In the genomic region with DNA sequence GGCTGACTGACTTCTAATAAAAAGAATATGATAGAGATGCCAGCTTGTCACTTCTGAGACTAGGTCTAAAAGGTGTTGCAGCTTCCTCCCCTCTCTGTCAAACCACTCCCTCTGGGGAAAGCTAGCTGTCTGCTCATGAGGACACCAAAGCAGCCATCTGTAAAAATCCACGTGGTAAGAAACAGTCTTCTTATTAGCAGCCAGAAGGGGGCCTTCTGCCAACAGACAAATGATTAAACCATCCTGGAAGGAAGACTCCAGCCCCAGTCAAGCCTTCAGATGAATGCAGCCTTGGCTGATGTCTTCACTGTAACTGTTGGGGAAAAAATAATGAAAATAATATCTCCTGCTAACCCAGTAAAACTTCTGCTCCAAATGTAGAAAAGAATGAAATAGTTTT, we compare ENCODE assay signal across 1 cellular context.
A peak's percentile ranks its signal among the peaks of the same experiment; 100 is the strongest.
TF ChIP-seq lines count a peak whose summit lies in the region.

No MANE protein-coding gene starts in this region.

TF ChIP-seq in K562, 482 proteins besides CTCF, POLR2A, EP300 and RAD21 (continued from another document and continues in another):
- TF ChIP-seq, protein P1, sequence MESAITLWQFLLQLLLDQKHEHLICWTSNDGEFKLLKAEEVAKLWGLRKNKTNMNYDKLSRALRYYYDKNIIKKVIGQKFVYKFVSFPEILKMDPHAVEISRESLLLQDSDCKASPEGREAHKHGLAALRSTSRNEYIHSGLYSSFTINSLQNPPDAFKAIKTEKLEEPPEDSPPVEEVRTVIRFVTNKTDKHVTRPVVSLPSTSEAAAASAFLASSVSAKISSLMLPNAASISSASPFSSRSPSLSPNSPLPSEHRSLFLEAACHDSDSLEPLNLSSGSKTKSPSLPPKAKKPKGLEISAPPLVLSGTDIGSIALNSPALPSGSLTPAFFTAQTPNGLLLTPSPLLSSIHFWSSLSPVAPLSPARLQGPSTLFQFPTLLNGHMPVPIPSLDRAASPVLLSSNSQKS (CRISPR knock-in tag; IDR thresholded peaks at IDR 0.05): no peak
- TF ChIP-seq ZNF398 (CRISPR knock-in tag; IDR thresholded peaks at IDR 0.05) (no peak), E2F1 (CRISPR knock-in tag; IDR thresholded peaks at IDR 0.05) (no peak), NFYB (IDR thresholded peaks at IDR 0.05; ENCODE audit: extremely low read depth, insufficient read length) (no peak), PHB (CRISPR knock-in tag; IDR thresholded peaks at IDR 0.05) (no peak), BRF1 (IDR thresholded peaks at IDR 0.05; ENCODE audit: borderline replicate concordance, extremely low read depth, insufficient read length) (no peak), ZBTB8A (IDR thresholded peaks at IDR 0.05; ENCODE audit: partially characterized antibody) (no peak), ZC3H8 (IDR thresholded peaks at IDR 0.05) (no peak), GTF2A2 (tag; IDR thresholded peaks at IDR 0.05) (no peak), E2F3 (CRISPR knock-in tag; IDR thresholded peaks at IDR 0.05) (no peak), RCOR1 (IDR thresholded peaks at IDR 0.05; ENCODE audit: borderline replicate concordance in 1 of 2, low read depth in 2 of 2, low read length in 2 of 2) (no peak), IRF1 (CRISPR knock-in tag; IDR thresholded peaks at IDR 0.05; ENCODE audit: borderline replicate concordance) (no peak), ZNF444 (CRISPR knock-in tag; IDR thresholded peaks at IDR 0.05) (no peak), ZFX (CRISPR knock-in tag; IDR thresholded peaks at IDR 0.05) (no peak), POLR3A (IDR thresholded peaks at IDR 0.05; ENCODE audit: borderline replicate concordance, extremely low read depth, insufficient read depth, insufficient read length) (no peak), RNF2 (IDR thresholded peaks at IDR 0.05) (no peak), HDAC2 (IDR thresholded peaks at IDR 0.05) (no peak), MYC (IDR thresholded peaks at IDR 0.05; ENCODE audit: low read depth, low read length) (peak; percentile 38; the same call in 1 of the 2 replicates), MYC (CRISPR knock-in tag; IDR thresholded peaks at IDR 0.05; ENCODE audit: borderline replicate concordance, low read depth) (no peak), GTF2F1 (IDR thresholded peaks at IDR 0.05; ENCODE audit: low read depth, low read length) (no peak), ZZZ3 (IDR thresholded peaks at IDR 0.05) (no peak), ZNF766 (CRISPR knock-in tag; conservative IDR thresholded peaks at IDR 0.05) (no peak), NBN (IDR thresholded peaks at IDR 0.05; ENCODE audit: low read depth) (no peak), YY1 (IDR thresholded peaks at IDR 0.05; ENCODE audit: borderline replicate concordance in 1 of 3, control insufficient read depth in 1 of 3, extremely low read depth in 1 of 3, insufficient read depth in 3 of 3, insufficient read length in 1 of 3, insufficient replicate concordance in 2 of 3, low read depth in 1 of 3, low read length in 2 of 3) (peak in 1 of 3 experiments; percentile 24), MAZ (CRISPR knock-in tag; conservative IDR thresholded peaks at IDR 0.05 in 1 of 2, IDR thresholded peaks at IDR 0.05 in 1 of 2) (no peak), RBM25 (IDR thresholded peaks at IDR 0.05; ENCODE audit: low read depth, low read length, severe bottlenecking) (peak; percentile 7), PCBP2 (IDR thresholded peaks at IDR 0.05; ENCODE audit: low read depth, low read length, poor library complexity, severe bottlenecking) (no peak), L3MBTL2 (IDR thresholded peaks at IDR 0.05) (no peak), ZBTB1 (CRISPR knock-in tag; IDR thresholded peaks at IDR 0.05; ENCODE audit: borderline replicate concordance, low read depth) (no peak), ATF1 (CRISPR knock-in tag; IDR thresholded peaks at IDR 0.05) (no peak), ATF1 (tag; IDR thresholded peaks at IDR 0.05) (no peak), SAP30 (IDR thresholded peaks at IDR 0.05; ENCODE audit: borderline replicate concordance, insufficient read depth, low read depth, low read length, poor library complexity, severe bottlenecking) (no peak), ZNF511 (CRISPR knock-in tag; IDR thresholded peaks at IDR 0.05) (no peak), ESRRA (IDR thresholded peaks at IDR 0.05; ENCODE audit: borderline replicate concordance, low read depth) (no peak)
- TF ChIP-seq, protein P2, sequence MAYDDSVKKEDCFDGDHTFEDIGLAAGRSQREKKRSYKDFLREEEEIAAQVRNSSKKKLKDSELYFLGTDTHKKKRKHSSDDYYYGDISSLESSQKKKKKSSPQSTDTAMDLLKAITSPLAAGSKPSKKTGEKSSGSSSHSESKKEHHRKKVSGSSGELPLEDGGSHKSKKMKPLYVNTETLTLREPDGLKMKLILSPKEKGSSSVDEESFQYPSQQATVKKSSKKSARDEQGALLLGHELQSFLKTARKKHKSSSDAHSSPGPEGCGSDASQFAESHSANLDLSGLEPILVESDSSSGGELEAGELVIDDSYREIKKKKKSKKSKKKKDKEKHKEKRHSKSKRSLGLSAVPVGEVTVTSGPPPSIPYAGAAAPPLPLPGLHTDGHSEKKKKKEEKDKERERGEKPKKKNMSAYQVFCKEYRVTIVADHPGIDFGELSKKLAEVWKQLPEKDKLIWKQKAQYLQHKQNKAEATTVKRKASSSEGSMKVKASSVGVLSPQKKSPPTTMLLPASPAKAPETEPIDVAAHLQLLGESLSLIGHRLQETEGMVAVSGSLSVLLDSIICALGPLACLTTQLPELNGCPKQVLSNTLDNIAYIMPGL (CRISPR knock-in tag; IDR thresholded peaks at IDR 0.05): no peak
- TF ChIP-seq, protein P3, sequence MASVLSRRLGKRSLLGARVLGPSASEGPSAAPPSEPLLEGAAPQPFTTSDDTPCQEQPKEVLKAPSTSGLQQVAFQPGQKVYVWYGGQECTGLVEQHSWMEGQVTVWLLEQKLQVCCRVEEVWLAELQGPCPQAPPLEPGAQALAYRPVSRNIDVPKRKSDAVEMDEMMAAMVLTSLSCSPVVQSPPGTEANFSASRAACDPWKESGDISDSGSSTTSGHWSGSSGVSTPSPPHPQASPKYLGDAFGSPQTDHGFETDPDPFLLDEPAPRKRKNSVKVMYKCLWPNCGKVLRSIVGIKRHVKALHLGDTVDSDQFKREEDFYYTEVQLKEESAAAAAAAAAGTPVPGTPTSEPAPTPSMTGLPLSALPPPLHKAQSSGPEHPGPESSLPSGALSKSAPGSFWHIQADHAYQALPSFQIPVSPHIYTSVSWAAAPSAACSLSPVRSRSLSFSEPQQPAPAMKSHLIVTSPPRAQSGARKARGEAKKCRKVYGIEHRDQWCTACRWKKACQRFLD (CRISPR knock-in tag; IDR thresholded peaks at IDR 0.05): no peak
- TF ChIP-seq, protein P4, sequence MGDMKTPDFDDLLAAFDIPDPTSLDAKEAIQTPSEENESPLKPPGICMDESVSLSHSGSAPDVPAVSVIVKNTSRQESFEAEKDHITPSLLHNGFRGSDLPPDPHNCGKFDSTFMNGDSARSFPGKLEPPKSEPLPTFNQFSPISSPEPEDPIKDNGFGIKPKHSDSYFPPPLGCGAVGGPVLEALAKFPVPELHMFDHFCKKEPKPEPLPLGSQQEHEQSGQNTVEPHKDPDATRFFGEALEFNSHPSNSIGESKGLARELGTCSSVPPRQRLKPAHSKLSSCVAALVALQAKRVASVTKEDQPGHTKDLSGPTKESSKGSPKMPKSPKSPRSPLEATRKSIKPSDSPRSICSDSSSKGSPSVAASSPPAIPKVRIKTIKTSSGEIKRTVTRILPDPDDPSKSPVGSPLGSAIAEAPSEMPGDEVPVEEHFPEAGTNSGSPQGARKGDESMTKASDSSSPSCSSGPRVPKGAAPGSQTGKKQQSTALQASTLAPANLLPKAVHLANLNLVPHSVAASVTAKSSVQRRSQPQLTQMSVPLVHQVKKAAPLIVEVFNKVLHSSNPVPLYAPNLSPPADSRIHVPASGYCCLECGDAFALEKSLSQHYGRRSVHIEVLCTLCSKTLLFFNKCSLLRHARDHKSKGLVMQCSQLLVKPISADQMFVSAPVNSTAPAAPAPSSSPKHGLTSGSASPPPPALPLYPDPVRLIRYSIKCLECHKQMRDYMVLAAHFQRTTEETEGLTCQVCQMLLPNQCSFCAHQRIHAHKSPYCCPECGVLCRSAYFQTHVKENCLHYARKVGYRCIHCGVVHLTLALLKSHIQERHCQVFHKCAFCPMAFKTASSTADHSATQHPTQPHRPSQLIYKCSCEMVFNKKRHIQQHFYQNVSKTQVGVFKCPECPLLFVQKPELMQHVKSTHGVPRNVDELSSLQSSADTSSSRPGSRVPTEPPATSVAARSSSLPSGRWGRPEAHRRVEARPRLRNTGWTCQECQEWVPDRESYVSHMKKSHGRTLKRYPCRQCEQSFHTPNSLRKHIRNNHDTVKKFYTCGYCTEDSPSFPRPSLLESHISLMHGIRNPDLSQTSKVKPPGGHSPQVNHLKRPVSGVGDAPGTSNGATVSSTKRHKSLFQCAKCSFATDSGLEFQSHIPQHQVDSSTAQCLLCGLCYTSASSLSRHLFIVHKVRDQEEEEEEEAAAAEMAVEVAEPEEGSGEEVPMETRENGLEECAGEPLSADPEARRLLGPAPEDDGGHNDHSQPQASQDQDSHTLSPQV (IDR thresholded peaks at IDR 0.05): no peak
- TF ChIP-seq, protein P5, sequence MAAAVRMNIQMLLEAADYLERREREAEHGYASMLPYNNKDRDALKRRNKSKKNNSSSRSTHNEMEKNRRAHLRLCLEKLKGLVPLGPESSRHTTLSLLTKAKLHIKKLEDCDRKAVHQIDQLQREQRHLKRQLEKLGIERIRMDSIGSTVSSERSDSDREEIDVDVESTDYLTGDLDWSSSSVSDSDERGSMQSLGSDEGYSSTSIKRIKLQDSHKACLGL (CRISPR knock-in tag; IDR thresholded peaks at IDR 0.05; ENCODE audit: borderline replicate concordance, poor library complexity, severe bottlenecking): no peak
- TF ChIP-seq, protein P6, sequence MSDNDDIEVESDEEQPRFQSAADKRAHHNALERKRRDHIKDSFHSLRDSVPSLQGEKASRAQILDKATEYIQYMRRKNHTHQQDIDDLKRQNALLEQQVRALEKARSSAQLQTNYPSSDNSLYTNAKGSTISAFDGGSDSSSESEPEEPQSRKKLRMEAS (CRISPR knock-in tag; IDR thresholded peaks at IDR 0.05): 0 out of 2 replicates have a peak, but pooled peaks have one; percentile 53
- TF ChIP-seq, protein P7, sequence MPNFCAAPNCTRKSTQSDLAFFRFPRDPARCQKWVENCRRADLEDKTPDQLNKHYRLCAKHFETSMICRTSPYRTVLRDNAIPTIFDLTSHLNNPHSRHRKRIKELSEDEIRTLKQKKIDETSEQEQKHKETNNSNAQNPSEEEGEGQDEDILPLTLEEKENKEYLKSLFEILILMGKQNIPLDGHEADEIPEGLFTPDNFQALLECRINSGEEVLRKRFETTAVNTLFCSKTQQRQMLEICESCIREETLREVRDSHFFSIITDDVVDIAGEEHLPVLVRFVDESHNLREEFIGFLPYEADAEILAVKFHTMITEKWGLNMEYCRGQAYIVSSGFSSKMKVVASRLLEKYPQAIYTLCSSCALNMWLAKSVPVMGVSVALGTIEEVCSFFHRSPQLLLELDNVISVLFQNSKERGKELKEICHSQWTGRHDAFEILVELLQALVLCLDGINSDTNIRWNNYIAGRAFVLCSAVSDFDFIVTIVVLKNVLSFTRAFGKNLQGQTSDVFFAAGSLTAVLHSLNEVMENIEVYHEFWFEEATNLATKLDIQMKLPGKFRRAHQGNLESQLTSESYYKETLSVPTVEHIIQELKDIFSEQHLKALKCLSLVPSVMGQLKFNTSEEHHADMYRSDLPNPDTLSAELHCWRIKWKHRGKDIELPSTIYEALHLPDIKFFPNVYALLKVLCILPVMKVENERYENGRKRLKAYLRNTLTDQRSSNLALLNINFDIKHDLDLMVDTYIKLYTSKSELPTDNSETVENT (CRISPR knock-in tag; IDR thresholded peaks at IDR 0.05): no peak
- TF ChIP-seq, protein P8, sequence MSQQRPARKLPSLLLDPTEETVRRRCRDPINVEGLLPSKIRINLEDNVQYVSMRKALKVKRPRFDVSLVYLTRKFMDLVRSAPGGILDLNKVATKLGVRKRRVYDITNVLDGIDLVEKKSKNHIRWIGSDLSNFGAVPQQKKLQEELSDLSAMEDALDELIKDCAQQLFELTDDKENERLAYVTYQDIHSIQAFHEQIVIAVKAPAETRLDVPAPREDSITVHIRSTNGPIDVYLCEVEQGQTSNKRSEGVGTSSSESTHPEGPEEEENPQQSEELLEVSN (IDR thresholded peaks at IDR 0.05; ENCODE audit: borderline replicate concordance in 1 of 2, extremely low read depth in 1 of 2, insufficient read depth in 1 of 2, insufficient read length in 1 of 2, low read depth in 1 of 2, low read length in 1 of 2, poor library complexity in 1 of 2, severe bottlenecking in 1 of 2): peak in 1 of 2 experiments; percentile 20
